ENCODE assay signal across 17 cellular contexts in the genomic region with DNA sequence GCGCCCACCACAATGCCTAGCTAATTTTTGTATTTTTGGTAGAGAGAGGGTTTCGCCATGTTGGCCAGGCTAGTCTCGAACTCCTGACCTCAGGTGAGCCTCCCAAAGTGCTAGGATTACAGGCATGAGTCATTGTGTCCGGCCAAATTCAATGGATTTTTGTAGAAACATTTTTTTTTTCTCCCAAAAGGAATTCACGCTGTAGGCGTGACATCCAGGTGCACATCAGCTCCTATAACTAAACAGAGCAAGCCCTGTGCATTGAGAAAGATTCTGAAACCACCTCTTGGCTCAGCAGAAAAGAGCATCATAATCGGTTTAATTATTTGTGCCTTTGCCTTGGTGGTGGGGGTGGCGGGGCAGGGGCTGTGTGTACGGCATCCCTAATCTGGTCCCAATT. TPM values are rescaled to one million over a fixed set of nuclear protein-coding genes. Genes with fewer than 3 reads are reported as not detected.
DNase-seq lines count a peak whose midpoint lies in the region; ATAC-seq and TF ChIP-seq lines count a peak whose summit lies in the region.
"Had no signal": no experiment of that assay in that cellular context is flagged by ENCODE, and none has a peak within 500 bp of the region (broad histone marks: within the 10 kb centered on the region; RNA-seq: fewer than 3 reads in every experiment).

No MANE protein-coding gene starts in this region.

- H3K27ac ChIP-seq in heart right ventricle (peak overlapping the region in 7 of 10 donors; percentile 3 to 89 (median 80)), esophagus muscularis mucosa (replicated peaks in 1 of 4) (peak overlapping the region; percentile 50 to 72 (median 65)), trophoblast cell (ENCODE audit: low read depth, low read length) (no peak overlapping the region), transverse colon (peak overlapping the region in 1 of 4 donors; percentile 15)

- H2BK5ac ChIP-seq in trophoblast cell (ENCODE audit: low read depth, low read length, poor library complexity), result no peak overlapping the region

- no peak overlapping the region for H3K4me2 ChIP-seq in trophoblast cell (ENCODE audit: low read length)
- H3K4me2 ChIP-seq: GM23338 had no signal

- H3K18ac ChIP-seq in trophoblast cell (ENCODE audit: low read length), result no peak overlapping the region

- H3K23ac ChIP-seq in trophoblast cell (ENCODE audit: low read length), result no peak overlapping the region

- TF ChIP-seq CTCF in heart right ventricle (IDR thresholded peaks at IDR 0.05), result no peak
- TF ChIP-seq CTCF in esophagus muscularis mucosa (IDR thresholded peaks at IDR 0.05), result no peak
- no peak for TF ChIP-seq CTCF in transverse colon (IDR thresholded peaks at IDR 0.05)

- in situ Hi-C loops in transverse colon (cut with MboI; ENCODE audit: low pct_ligation_motif_present in 1 of 4, low pct_unique_long_range_greater_than_20kb in 1 of 4, low sequenced_read_pairs in 3 of 4), result no loop called here

- no peak for TF ChIP-seq POLR2A in esophagus muscularis mucosa (IDR thresholded peaks at IDR 0.05; ENCODE audit: low read depth)
- TF ChIP-seq POLR2A in transverse colon (IDR thresholded peaks at IDR 0.05), result no peak

- H3K27me3 ChIP-seq in heart right ventricle (no peaks in the 10 kb centered on the region), esophagus muscularis mucosa (no peaks in the 10 kb centered on the region), trophoblast cell (ENCODE audit: insufficient read depth, low read length) (no peaks in the 10 kb centered on the region), transverse colon (no peaks in the 10 kb centered on the region)
- H3K27me3 ChIP-seq: BE2C had no signal

- H4K8ac ChIP-seq in trophoblast cell (ENCODE audit: low read depth, low read length), result no peak overlapping the region

- no peak overlapping the region for H4K91ac ChIP-seq in trophoblast cell (ENCODE audit: low read depth, low read length)

- TF ChIP-seq EP300 in esophagus muscularis mucosa (IDR thresholded peaks at IDR 0.05) (no peak), transverse colon (IDR thresholded peaks at IDR 0.05; ENCODE audit: low read depth) (no peak)

- H3K79me2 ChIP-seq in trophoblast cell (ENCODE audit: control insufficient read depth, insufficient read depth, low read length, poor library complexity), result no peaks in the 10 kb centered on the region

- no peak overlapping the region for H3K4ac ChIP-seq in trophoblast cell (ENCODE audit: low read depth, low read length)

- H4K12ac ChIP-seq in trophoblast cell (ENCODE audit: low read depth, low read length), result no peak overlapping the region

- H3K36me3 ChIP-seq in heart right ventricle (no peaks in the 10 kb centered on the region), esophagus muscularis mucosa (no peaks in the 10 kb centered on the region), trophoblast cell (ENCODE audit: control insufficient read depth in 1 of 2, insufficient read depth in 2 of 2, low read length in 2 of 2) (no peaks in the 10 kb centered on the region), transverse colon (no peaks in the 10 kb centered on the region)
- H3K36me3 ChIP-seq: BE2C had no signal

- H3K4me1 ChIP-seq in heart right ventricle (peaks cover 9 to 87% (median 69%) of the 10 kb centered on the region in 9 donors), esophagus muscularis mucosa (peaks cover 24 to 63% (median 57%) of the 10 kb centered on the region in 4 donors), trophoblast cell (ENCODE audit: control insufficient read depth in 1 of 2, insufficient read depth in 2 of 2, low read length in 2 of 2) (peaks cover 10 to 11% of the 10 kb centered on the region in 2 experiments), transverse colon (peaks cover 0 to 10% (median 5%) of the 10 kb centered on the region in 4 donors)
- H3K4me1 ChIP-seq: Caco-2 had no signal

- no peak overlapping the region for H2BK120ac ChIP-seq in trophoblast cell (ENCODE audit: insufficient read depth, low read length, poor library complexity)

- WGBS in heart right ventricle, 2 donors, result 83 to 88% methylated on average over 9 of the region's 9 CpGs
- WGBS in esophagus muscularis mucosa, result 84% methylated on average over 9 of the region's 9 CpGs
- WGBS in trophoblast cell (ENCODE audit: extremely low coverage, insufficient coverage, insufficient read length), result no CpG with 5 or more reads among the region's 9 CpGs
- 80 to 84% methylated on average over 6 to 9 of the region's 9 CpGs for WGBS in transverse colon (ENCODE audit: low coverage in 1 of 2), 2 donors

- peaks cover 2% of the 10 kb centered on the region for H3K79me1 ChIP-seq in trophoblast cell (ENCODE audit: low read length)

- H2AK5ac ChIP-seq in trophoblast cell (ENCODE audit: low read length), result no peak overlapping the region

- no peak overlapping the region for H2AFZ ChIP-seq in trophoblast cell (ENCODE audit: insufficient read depth, low read length, poor library complexity)
- H2AFZ ChIP-seq: GM23338 had no signal

- intact Hi-C loops in heart right ventricle (cut with DNase I), result no loop called here
- intact Hi-C loops in Right ventricle myocardium inferior (cut with DNase I), result no loop called here
- intact Hi-C loops in esophagus muscularis mucosa (cut with DNase I), result loop anchor here (5.0 kb wide), 1 partner anchor 66 kb away; no protein-coding TSS in a partner anchor
- intact Hi-C loops in transverse colon (cut with DNase I; ENCODE audit: low total_unique reads), result loop anchor here (10.0 kb wide), 1 partner anchor 64 kb away; no protein-coding TSS in a partner anchor

- DNase-seq in heart right ventricle, result no peak
- DNase-seq in Right ventricle myocardium inferior (ENCODE audit: missing footprints), result no peak
- no peak for DNase-seq in esophagus muscularis mucosa (ENCODE audit: extremely low spot score)
- peak; percentile 69 to 90 for DNase-seq in trophoblast cell
- DNase-seq in transverse colon, result no peak
- DNase-seq in activated CD4-positive, alpha-beta T cell treated with anti-CD3 and anti-CD28 coated beads, Interleukin-2, amount 50 U/mL, for 1 hour, result no peak
- DNase-seq: ACHN; BE2C; C1 segment of cervical spinal cord; Caco-2; CD4-positive, CD25-positive, alpha-beta regulatory T cell; CD8-positive, alpha-beta memory T cell; GDM1; HCEC 1CT; HFFc6; IMR-90 had no signal

- H3K4me3 ChIP-seq in heart right ventricle (no peak overlapping the region), esophagus muscularis mucosa (no peak overlapping the region), trophoblast cell (ENCODE audit: low read depth, low read length) (no peak overlapping the region), transverse colon (no peak overlapping the region)
- H3K4me3 ChIP-seq: GM23338 had no signal

- H2BK12ac ChIP-seq in trophoblast cell (ENCODE audit: low read length), result no peak overlapping the region

- ATAC-seq in heart right ventricle, result no peak
- ATAC-seq in Right ventricle myocardium inferior, result no peak
- ATAC-seq: GM23338 had no signal

- no peak overlapping the region for H3K9ac ChIP-seq in trophoblast cell (ENCODE audit: low read length)

- H3K14ac ChIP-seq in trophoblast cell (ENCODE audit: low read length), result no peak overlapping the region

- no peaks in the 10 kb centered on the region for H3K9me3 ChIP-seq in heart right ventricle
- no peaks in the 10 kb centered on the region for H3K9me3 ChIP-seq in esophagus muscularis mucosa
- no peaks in the 10 kb centered on the region for H3K9me3 ChIP-seq in trophoblast cell (ENCODE audit: insufficient read depth, low read depth, low read length)
- H3K9me3 ChIP-seq in transverse colon, result no peaks in the 10 kb centered on the region
- H3K9me3 ChIP-seq: BE2C, Caco-2 had no signal

RNA-seq across cellular contexts. Expression of a gene that starts 32.9 kb away (rescaled TPM):
- total RNA-seq in heart right ventricle (10 to 100 TPM; 48.1 to 71.1 (median 56.5) TPM), Right ventricle myocardium inferior (53.0 TPM), esophagus muscularis mucosa (100 to 1,000 TPM in 1 of 4 donors, 10 to 100 TPM in 3; 41.7 to 102 (median 62.4) TPM), transverse colon (100 to 1,000 TPM in 1 of 4 donors, 10 to 100 TPM in 3; 84.2 to 159 (median 90.7) TPM)
- 10 to 100 TPM; 18.1 to 36.5 TPM for polyA plus RNA-seq in heart right ventricle
- polyA plus RNA-seq in trophoblast cell (2013), result 22.7 and 24.2 TPM in 2 replicates
- total RNA-seq: CD4-positive, CD25-positive, alpha-beta regulatory T cell had no signal
- polyA plus RNA-seq: CD4-positive, CD25-positive, alpha-beta regulatory T cell had no signal

Comparison
In these comparisons a context has a peak if more than half of its experiments do, and no peak if none do; other contexts are left out.
1. DNase-seq: peak in trophoblast cell (2 of 2); none in heart right ventricle (0 of 2), Right ventricle myocardium inferior (single experiment), esophagus muscularis mucosa (single experiment), transverse colon (single experiment) and activated CD4-positive, alpha-beta T cell treated with anti-CD3 and anti-CD28 coated beads, Interleukin-2, amount 50 U/mL, for 1 hour (single experiment).
2. intact Hi-C loops: an anchor here in esophagus muscularis mucosa (5.0 kb wide) and transverse colon (10.0 kb wide); none called in heart right ventricle and Right ventricle myocardium inferior.